Comparison of ENCODE assay signal across 8 cellular contexts in genomic region chr17:62703776-62704380, GRCh38.
A peak's percentile ranks its signal among the peaks of the same experiment; 100 is the strongest.
DNase-seq lines count a peak whose midpoint lies in the region; ATAC-seq and TF ChIP-seq lines count a peak whose summit lies in the region.

No MANE protein-coding gene starts in this region.

- POLR2A ChIA-PET in AG04450 (lab: Yijun Ruan, JAX), result no interaction called here

- H3K27ac ChIP-seq in AG04450 (ENCODE audit: low read depth, low read length), result no peak overlapping the region

- H3K27me3 ChIP-seq in AG04450 (ENCODE audit: control insufficient read depth, insufficient read depth, low read length), result no peaks in the 10 kb centered on the region

- no peak overlapping the region for H3K27ac Mint-ChIP-seq in endothelial cell (ENCODE audit: unreplicated experiment)

- ATAC-seq in GM18909 (IDR thresholded peaks at IDR 0.05; ENCODE audit: poor library complexity, unreplicated experiment), result peak; percentile 88
- peak; percentile 75 for ATAC-seq in HG03196 (IDR thresholded peaks at IDR 0.05; ENCODE audit: unreplicated experiment)

- peak overlapping the region; percentile 63 for H3K4me3 ChIP-seq in AG04450 (ENCODE audit: low read depth, low read length)

- H3K36me3 Mint-ChIP-seq in endothelial cell (ENCODE audit: low read depth, unreplicated experiment), result peaks cover 13% of the 10 kb centered on the region

- no peak overlapping the region for H3K4me3 Mint-ChIP-seq in endothelial cell (ENCODE audit: unreplicated experiment)

- TF ChIP-seq CTCF in AG04450 (IDR thresholded peaks at IDR 0.05; ENCODE audit: low read depth, low read length) (peak; percentile 74), endothelial cell (IDR thresholded peaks at IDR 0.05; ENCODE audit: unreplicated experiment) (peak; percentile 84)

- DNase-seq in AG04450 (ENCODE audit: low read depth, low spot score) (no peak), NCI-H774 (lab: John Stamatoyannopoulos, UW) (peak; percentile 72), endothelial cell (ENCODE audit: low spot score) (peak; percentile 92), midbrain (lab: John Stamatoyannopoulos, UW) (peak; percentile 70)
- peak; percentile 93 for DNase-seq in activated CD8-positive, alpha-beta memory T cell treated with anti-CD3 and anti-CD28 coated beads for 24 hours
- peak; percentile 33 to 41 for DNase-seq in stimulated activated CD8-positive, alpha-beta memory T cell treated with anti-CD3 and anti-CD28 coated beads, Interleukin-15, amount 100 ng/mL, for 48 hours (ENCODE audit: low read depth in 2 of 2)

- peaks cover 15% of the 10 kb centered on the region for H3K9me3 ChIP-seq in AG04450 (ENCODE audit: control insufficient read depth, insufficient read depth, low read length)

- CTCF ChIA-PET in AG04450 (lab: Charles Lee), result interaction anchor here (1.1 kb wide), 2 partner anchors 151 to 703 kb away, joined by 3 read pairs; no protein-coding TSS in a partner anchor

- peaks cover 24% of the 10 kb centered on the region for H3K4me1 Mint-ChIP-seq in endothelial cell (ENCODE audit: unreplicated experiment)

- peaks cover 2% of the 10 kb centered on the region for H3K27me3 Mint-ChIP-seq in endothelial cell (ENCODE audit: unreplicated experiment)

- H3K9me3 Mint-ChIP-seq in endothelial cell (ENCODE audit: unreplicated experiment), result no peaks in the 10 kb centered on the region
